In the genomic region with DNA sequence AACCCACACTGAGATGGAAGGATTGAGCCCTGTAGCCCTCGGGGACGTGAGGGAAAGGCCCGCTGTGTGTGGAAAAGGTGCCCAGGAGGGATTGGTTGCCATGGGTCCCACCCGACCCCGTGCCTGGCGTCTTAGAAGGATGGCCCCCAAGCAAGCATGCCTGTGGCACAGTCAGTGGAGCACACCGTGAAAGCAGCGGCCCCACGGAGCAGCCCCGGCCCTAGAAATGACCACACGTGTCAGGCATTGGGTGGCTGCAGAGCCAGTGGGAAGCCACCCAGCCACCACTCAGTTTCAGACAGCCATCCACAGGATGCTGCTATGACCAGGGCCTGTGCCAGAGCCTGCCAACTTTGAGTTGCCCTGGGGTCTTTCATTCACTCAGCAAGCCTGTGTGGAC, we compare ENCODE assay signal across 37 cellular contexts. TPM values are rescaled to one million over a fixed set of nuclear protein-coding genes. Genes with fewer than 3 reads are reported as not detected.
"Had no signal": no experiment of that assay in that cellular context is flagged by ENCODE, and none has a peak within 500 bp of the region (broad histone marks: within the 10 kb centered on the region; RNA-seq: fewer than 3 reads in every experiment).

No MANE protein-coding gene starts in this region.

- H3K36me3 ChIP-seq: MG63 had no signal

- H3K9ac ChIP-seq: KMS-11 had no signal

- H3K27ac ChIP-seq: KMS-11 had no signal

- H3K9me3 ChIP-seq: MG63 had no signal

- DNase-seq: Karpas-422, Kasumi-1, KG1, MG63, MM.1S, MV-4-11, NCI-H1048, NCI-H1092, NCI-H1092 treated with DMSO at 0.1 percent for 48 hours, NCI-H1105, NCI-H1105 treated with DMSO at 0.1 percent for 48 hours, NCI-H1417, NCI-H1417 treated with DMSO at 0.1 percent for 48 hours, NCI-H1436, NCI-H1436 treated with DMSO at 0.1 percent for 48 hours, NCI-H146, NCI-H1694, NCI-H1694 treated with DMSO at 0.1 percent for 48 hours, NCI-H187, NCI-H187 treated with DMSO at 0.1 percent for 48 hours, NCI-H1930, NCI-H2029, NCI-H2029 treated with DMSO at 0.1 percent for 48 hours, NCI-H2081, NCI-H2081 treated with DMSO at 0.1 percent for 48 hours, NCI-H2107, NCI-H2171, NCI-H2171 treated with DMSO at 0.1 percent for 48 hours, NCI-H2227 treated with DMSO at 0.1 percent for 48 hours, NCI-H226, NCI-H345, NCI-H446, NCI-H446 treated with DMSO at 0.1 percent for 48 hours had no signal

- H3K4me3 ChIP-seq: MG63 had no signal

- H3K4me2 ChIP-seq: KMS-11 had no signal

RNA-seq across cellular contexts. Expression of gene EPHA8, which starts 13.3 kb away (rescaled TPM):
- total RNA-seq: LHCN-M2, M059J, MCF 10A had no signal
